ENCODE assay signal across 8 cellular contexts in the genomic region with DNA sequence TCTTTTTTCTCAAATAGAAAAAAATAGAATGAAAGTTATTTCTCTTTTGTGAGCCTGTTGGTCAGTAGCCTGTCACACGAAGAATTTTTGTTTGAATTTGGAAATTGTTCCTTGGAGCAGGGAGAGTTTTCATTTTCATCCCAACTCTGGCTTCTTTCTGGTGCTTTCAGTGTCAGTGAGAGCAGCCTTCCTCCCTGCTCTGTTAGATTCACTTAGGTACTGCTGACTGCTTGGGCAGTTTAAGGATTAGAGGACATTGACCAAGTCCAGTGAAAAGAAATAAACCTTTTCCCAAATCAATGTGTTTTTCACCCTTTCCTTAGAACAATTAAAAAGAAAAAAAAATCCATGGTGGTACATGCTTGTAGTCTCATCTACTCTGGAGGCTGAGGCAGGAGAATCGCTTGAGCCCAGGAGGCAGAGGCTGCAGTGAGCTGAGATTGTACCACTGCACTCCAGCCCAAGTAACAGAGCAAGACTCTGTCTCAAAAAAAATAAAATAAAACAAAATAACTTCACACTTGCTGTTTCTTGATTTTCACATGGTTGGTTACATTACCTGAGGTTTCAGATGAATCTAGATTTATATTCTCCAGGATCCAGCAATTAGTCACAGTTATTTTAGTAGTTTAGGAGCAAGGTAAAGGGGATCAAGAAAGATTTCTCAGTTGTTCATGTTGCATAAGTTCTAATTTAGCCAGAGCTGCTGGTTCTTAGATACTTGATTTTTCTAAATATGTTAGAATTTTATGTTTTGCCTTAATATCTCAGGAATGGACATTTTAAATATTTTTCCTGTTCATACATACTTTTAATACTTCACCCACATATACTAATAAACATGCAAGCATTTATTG.
DNase-seq lines count a peak whose midpoint lies in the region; ATAC-seq, FAIRE-seq and TF ChIP-seq lines count a peak whose summit lies in the region.

No MANE protein-coding gene starts in this region.

- no peak for FAIRE-seq in frontal cortex (lab: Jason Lieb, UNC)

- peaks cover 21% of the 10 kb centered on the region for H3K4me1 ChIP-seq in mammary epithelial cell (ENCODE audit: insufficient read depth, low read length)
- peaks cover 45% of the 10 kb centered on the region for H3K4me1 ChIP-seq in upper lobe of right lung

- H3K9me3 ChIP-seq in mammary epithelial cell (replicated peaks; ENCODE audit: insufficient read depth, low read length) (no peaks in the 10 kb centered on the region), upper lobe of right lung (no peaks in the 10 kb centered on the region), WERI-Rb-1 (ENCODE audit: severe bottlenecking) (no peaks in the 10 kb centered on the region)

- in situ Hi-C loops in mammary epithelial cell (cut with MboI; ENCODE audit: low sequenced_read_pairs in 2 of 2), result no loop called here

- no peak for DNase-seq in activated T-cell treated with anti-CD3 and anti-CD28 coated beads, Interleukin-2, amount 50 U/mL, for 72 hours
- no peak for DNase-seq in activated T-cell treated with anti-CD3 and anti-CD28 coated beads for 4 hours
- no peak for DNase-seq in HL-60 (ENCODE audit: low read depth in 1 of 2, low spot score in 1 of 2)
- DNase-seq in mammary epithelial cell, result no peak
- no peak for DNase-seq in upper lobe of right lung
- DNase-seq in WERI-Rb-1, result no peak
- DNase-seq in frontal cortex (ENCODE audit: low spot score in 2 of 2), result no peak
- no peak for DNase-seq in NOMO-1 treated with DMSO at 0.1 percent for 48 hours (lab: John Stamatoyannopoulos, UW; ENCODE audit: unreplicated experiment)

- peak; percentile 5 to 13 for ATAC-seq in activated T-cell treated with anti-CD3 and anti-CD28 coated beads, Interleukin-2, amount 50 U/mL, for 72 hours (replicated peaks in 1 of 2)
- no peak for ATAC-seq in upper lobe of right lung

- WGBS in mammary epithelial cell (ENCODE audit: low coverage, missing lambda C conversion rate), result 100% methylated on average over 2 of the region's 2 CpGs

- no peaks in the 10 kb centered on the region for H3K27me3 ChIP-seq in HL-60 (ENCODE audit: insufficient read depth, poor library complexity, severe bottlenecking)
- no peaks in the 10 kb centered on the region for H3K27me3 ChIP-seq in mammary epithelial cell (ENCODE audit: insufficient read depth, low read length)
- H3K27me3 ChIP-seq in upper lobe of right lung, result no peaks in the 10 kb centered on the region
- H3K27me3 ChIP-seq in WERI-Rb-1 (ENCODE audit: insufficient read depth, low read depth, severe bottlenecking), result no peaks in the 10 kb centered on the region

- CTCF ChIA-PET in mammary epithelial cell (lab: Charles Lee; ENCODE audit: low non-redundant PET), result no interaction called here

- peak overlapping the region; percentile 74 to 96 for H3K4me3 Mint-ChIP-seq in activated T-cell treated with anti-CD3 and anti-CD28 coated beads, Interleukin-2, amount 50 U/mL, for 72 hours

- no peak overlapping the region for H3K9ac ChIP-seq in mammary epithelial cell (ENCODE audit: insufficient read depth, low read length)

- H4K20me1 ChIP-seq in mammary epithelial cell (ENCODE audit: insufficient read depth, low read length), result no peaks in the 10 kb centered on the region

- H3K27ac ChIP-seq in HL-60 (replicated peaks) (peak overlapping the region; percentile 75), mammary epithelial cell (ENCODE audit: insufficient read depth, low read depth, low read length) (peak overlapping the region; percentile 68), upper lobe of right lung (peak overlapping the region; percentile 39), WERI-Rb-1 (no peak overlapping the region)

- no peak overlapping the region for H2AFZ ChIP-seq in mammary epithelial cell (ENCODE audit: low read depth, low read length)

- dilution Hi-C loops in mammary epithelial cell (cut with HindIII; ENCODE audit: low sequenced_read_pairs), result no loop called here

- H3K36me3 ChIP-seq in mammary epithelial cell (ENCODE audit: insufficient read depth, low read length) (no peaks in the 10 kb centered on the region), upper lobe of right lung (no peaks in the 10 kb centered on the region), WERI-Rb-1 (no peaks in the 10 kb centered on the region)

- H3K4me2 ChIP-seq in mammary epithelial cell (ENCODE audit: insufficient read depth, low read depth, low read length), result peak overlapping the region; percentile 78

- H3K79me2 ChIP-seq in mammary epithelial cell (ENCODE audit: insufficient read depth, low read length), result peaks cover 81% of the 10 kb centered on the region

- no peaks in the 10 kb centered on the region for H3K9me3 Mint-ChIP-seq in activated T-cell treated with anti-CD3 and anti-CD28 coated beads, Interleukin-2, amount 50 U/mL, for 72 hours

- peak overlapping the region; percentile 98 for H3K27ac Mint-ChIP-seq in activated T-cell treated with anti-CD3 and anti-CD28 coated beads, Interleukin-2, amount 50 U/mL, for 72 hours

- peaks cover 0 to 4% of the 10 kb centered on the region in 2 donors for H3K36me3 Mint-ChIP-seq in activated T-cell treated with anti-CD3 and anti-CD28 coated beads, Interleukin-2, amount 50 U/mL, for 72 hours (ENCODE audit: insufficient read depth in 2 of 2)

- no TSS peak for BruUV-seq in mammary epithelial cell (replicated peaks; lab: Mats Ljungman, UMichigan)

- peaks cover 63% of the 10 kb centered on the region for H3K4me1 Mint-ChIP-seq in activated T-cell treated with anti-CD3 and anti-CD28 coated beads, Interleukin-2, amount 50 U/mL, for 72 hours (ENCODE audit: low read depth)

- H3K27me3 Mint-ChIP-seq in activated T-cell treated with anti-CD3 and anti-CD28 coated beads, Interleukin-2, amount 50 U/mL, for 72 hours (ENCODE audit: low read depth), result no peaks in the 10 kb centered on the region

- intact Hi-C loops in mammary epithelial cell (cut with micrococcal nuclease) (loop anchor here (1.0 to 5.0 kb wide), 5 partner anchors 45 to 183 kb away; no protein-coding TSS in a partner anchor), upper lobe of right lung (cut with DNase I) (no loop called here)

- no peak overlapping the region for H3K4me3 ChIP-seq in HL-60 (replicated peaks; ENCODE audit: insufficient read depth, low read length)
- no peak overlapping the region for H3K4me3 ChIP-seq in mammary epithelial cell (replicated peaks in 1 of 3; ENCODE audit: insufficient read depth in 1 of 3, low read depth in 2 of 3, low read length in 3 of 3)
- no peak overlapping the region for H3K4me3 ChIP-seq in upper lobe of right lung
- H3K4me3 ChIP-seq in WERI-Rb-1 (ENCODE audit: low read depth, low read length), result no peak overlapping the region

- no peak for TF ChIP-seq CTCF in HL-60 (IDR thresholded peaks at IDR 0.05; ENCODE audit: insufficient read depth, low read length)
- TF ChIP-seq CTCF in mammary epithelial cell (conservative IDR thresholded peaks at IDR 0.05 in 1 of 2, IDR thresholded peaks at IDR 0.05 in 1 of 2; ENCODE audit: extremely low read depth in 1 of 2, insufficient read depth in 1 of 2, low read depth in 1 of 2, low read length in 2 of 2), result no peak
- no peak for TF ChIP-seq CTCF in upper lobe of right lung (IDR thresholded peaks at IDR 0.05)
- TF ChIP-seq CTCF in WERI-Rb-1 (IDR thresholded peaks at IDR 0.05; ENCODE audit: low read depth, low read length), result no peak
